In the genomic region with DNA sequence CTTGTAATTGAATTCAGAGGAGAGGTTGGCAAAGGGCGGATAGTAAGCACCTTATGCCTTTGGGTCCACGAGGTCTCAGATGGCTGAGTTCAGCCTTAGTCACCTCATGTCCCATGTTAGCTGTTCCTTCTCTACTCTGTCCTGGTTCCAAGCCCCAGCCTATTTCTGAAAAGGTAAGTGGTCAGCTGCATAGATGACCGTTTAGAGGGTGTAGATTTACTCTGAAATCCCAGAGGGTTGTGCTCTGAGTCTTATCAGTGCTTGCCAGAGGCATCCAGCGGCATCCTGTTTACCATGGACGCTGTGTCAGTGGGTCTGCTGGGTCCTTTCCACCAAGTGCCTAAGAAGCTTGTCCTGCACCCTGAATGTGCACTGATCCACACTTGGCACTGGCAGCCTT, we compare ENCODE assay signal across 1 cellular context.
A peak's percentile ranks its signal among the peaks of the same experiment; 100 is the strongest.
TF ChIP-seq lines count a peak whose summit lies in the region.

No MANE protein-coding gene starts in this region.

TF ChIP-seq in K562, 482 proteins besides CTCF, POLR2A, EP300 and RAD21 (continued from another document and continues in another):
- TF ChIP-seq, protein P1, sequence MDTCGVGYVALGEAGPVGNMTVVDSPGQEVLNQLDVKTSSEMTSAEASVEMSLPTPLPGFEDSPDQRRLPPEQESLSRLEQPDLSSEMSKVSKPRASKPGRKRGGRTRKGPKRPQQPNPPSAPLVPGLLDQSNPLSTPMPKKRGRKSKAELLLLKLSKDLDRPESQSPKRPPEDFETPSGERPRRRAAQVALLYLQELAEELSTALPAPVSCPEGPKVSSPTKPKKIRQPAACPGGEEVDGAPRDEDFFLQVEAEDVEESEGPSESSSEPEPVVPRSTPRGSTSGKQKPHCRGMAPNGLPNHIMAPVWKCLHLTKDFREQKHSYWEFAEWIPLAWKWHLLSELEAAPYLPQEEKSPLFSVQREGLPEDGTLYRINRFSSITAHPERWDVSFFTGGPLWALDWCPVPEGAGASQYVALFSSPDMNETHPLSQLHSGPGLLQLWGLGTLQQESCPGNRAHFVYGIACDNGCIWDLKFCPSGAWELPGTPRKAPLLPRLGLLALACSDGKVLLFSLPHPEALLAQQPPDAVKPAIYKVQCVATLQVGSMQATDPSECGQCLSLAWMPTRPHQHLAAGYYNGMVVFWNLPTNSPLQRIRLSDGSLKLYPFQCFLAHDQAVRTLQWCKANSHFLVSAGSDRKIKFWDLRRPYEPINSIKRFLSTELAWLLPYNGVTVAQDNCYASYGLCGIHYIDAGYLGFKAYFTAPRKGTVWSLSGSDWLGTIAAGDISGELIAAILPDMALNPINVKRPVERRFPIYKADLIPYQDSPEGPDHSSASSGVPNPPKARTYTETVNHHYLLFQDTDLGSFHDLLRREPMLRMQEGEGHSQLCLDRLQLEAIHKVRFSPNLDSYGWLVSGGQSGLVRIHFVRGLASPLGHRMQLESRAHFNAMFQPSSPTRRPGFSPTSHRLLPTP (IDR thresholded peaks at IDR 0.05; ENCODE audit: borderline replicate concordance, extremely low read depth, insufficient read length), result no peak
- TF ChIP-seq ELF4 (CRISPR knock-in tag; IDR thresholded peaks at IDR 0.05) (no peak), ZBTB7A (IDR thresholded peaks at IDR 0.05; ENCODE audit: borderline replicate concordance, control insufficient read depth, low read depth, low read length) (peak; percentile 51; the same call in 1 of the 2 replicates), ZNF263 (CRISPR knock-in tag; IDR thresholded peaks at IDR 0.05; ENCODE audit: borderline replicate concordance) (peak; percentile 39; the same call in 1 of the 2 replicates), RBBP5 (IDR thresholded peaks at IDR 0.05; ENCODE audit: borderline replicate concordance, insufficient read depth, low read length, poor library complexity, severe bottlenecking) (no peak), NFRKB (IDR thresholded peaks at IDR 0.05; ENCODE audit: low read depth) (no peak; the same call in 1 of the 2 replicates), RREB1 (CRISPR knock-in tag; IDR thresholded peaks at IDR 0.05) (no peak), RCOR1 (IDR thresholded peaks at IDR 0.05; ENCODE audit: borderline replicate concordance in 1 of 2, low read depth in 2 of 2, low read length in 2 of 2) (peak in 1 of 2 experiments; percentile 82; a peak in 3 of 4 replicates), SMAD1 (IDR thresholded peaks at IDR 0.05; ENCODE audit: low read depth, low read length, partially characterized antibody) (no peak), PPARD (CRISPR knock-in tag; IDR thresholded peaks at IDR 0.05) (no peak), CREM (IDR thresholded peaks at IDR 0.05; ENCODE audit: low read depth) (no peak), SRSF3 (IDR thresholded peaks at IDR 0.05; ENCODE audit: insufficient read depth, low read length) (no peak), TSHZ1 (CRISPR knock-in tag; IDR thresholded peaks at IDR 0.05) (no peak), RNF2 (IDR thresholded peaks at IDR 0.05) (peak; percentile 27; the same call in 1 of the 2 replicates), ZNF551 (CRISPR knock-in tag; IDR thresholded peaks at IDR 0.05) (no peak), RUNX1 (IDR thresholded peaks at IDR 0.05; ENCODE audit: low read depth) (no peak), HBP1 (CRISPR knock-in tag; IDR thresholded peaks at IDR 0.05) (no peak), KDM4B (IDR thresholded peaks at IDR 0.05; ENCODE audit: borderline replicate concordance in 2 of 2, low read depth in 1 of 2) (no peak), NR2C1 (IDR thresholded peaks at IDR 0.05) (peak; percentile 23; the same call in 1 of the 2 replicates), NR2C1 (tag; IDR thresholded peaks at IDR 0.05) (no peak), CBFB (CRISPR knock-in tag; IDR thresholded peaks at IDR 0.05) (no peak), USF1 (CRISPR knock-in tag; IDR thresholded peaks at IDR 0.05) (no peak), ZBTB2 (IDR thresholded peaks at IDR 0.05) (0 out of 2 replicates have a peak, but pooled peaks have one; percentile 57), ZNF766 (CRISPR knock-in tag; conservative IDR thresholded peaks at IDR 0.05) (no peak), MEF2D (tag; conservative IDR thresholded peaks at IDR 0.05; ENCODE audit: low read depth) (no peak), MED1 (CRISPR knock-in tag; IDR thresholded peaks at IDR 0.05; ENCODE audit: borderline replicate concordance) (no peak), HDAC8 (tag; IDR thresholded peaks at IDR 0.05) (no peak), NFIC (IDR thresholded peaks at IDR 0.05) (peak; percentile 58), MCM3 (IDR thresholded peaks at IDR 0.05) (no peak), BHLHE40 (IDR thresholded peaks at IDR 0.05; ENCODE audit: low read length) (peak; percentile 67), ILK (tag; IDR thresholded peaks at IDR 0.05; ENCODE audit: borderline replicate concordance, low read depth) (no peak), THRAP3 (IDR thresholded peaks at IDR 0.05; ENCODE audit: borderline replicate concordance) (no peak), KLF10 (CRISPR knock-in tag; IDR thresholded peaks at IDR 0.05) (no peak)
- TF ChIP-seq, protein P2, sequence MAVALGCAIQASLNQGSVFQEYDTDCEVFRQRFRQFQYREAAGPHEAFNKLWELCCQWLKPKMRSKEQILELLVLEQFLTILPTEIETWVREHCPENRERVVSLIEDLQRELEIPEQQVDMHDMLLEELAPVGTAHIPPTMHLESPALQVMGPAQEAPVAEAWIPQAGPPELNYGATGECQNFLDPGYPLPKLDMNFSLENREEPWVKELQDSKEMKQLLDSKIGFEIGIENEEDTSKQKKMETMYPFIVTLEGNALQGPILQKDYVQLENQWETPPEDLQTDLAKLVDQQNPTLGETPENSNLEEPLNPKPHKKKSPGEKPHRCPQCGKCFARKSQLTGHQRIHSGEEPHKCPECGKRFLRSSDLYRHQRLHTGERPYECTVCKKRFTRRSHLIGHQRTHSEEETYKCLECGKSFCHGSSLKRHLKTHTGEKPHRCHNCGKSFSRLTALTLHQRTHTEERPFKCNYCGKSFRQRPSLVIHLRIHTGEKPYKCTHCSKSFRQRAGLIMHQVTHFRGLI (CRISPR knock-in tag; IDR thresholded peaks at IDR 0.05), result no peak
- TF ChIP-seq, protein P3, sequence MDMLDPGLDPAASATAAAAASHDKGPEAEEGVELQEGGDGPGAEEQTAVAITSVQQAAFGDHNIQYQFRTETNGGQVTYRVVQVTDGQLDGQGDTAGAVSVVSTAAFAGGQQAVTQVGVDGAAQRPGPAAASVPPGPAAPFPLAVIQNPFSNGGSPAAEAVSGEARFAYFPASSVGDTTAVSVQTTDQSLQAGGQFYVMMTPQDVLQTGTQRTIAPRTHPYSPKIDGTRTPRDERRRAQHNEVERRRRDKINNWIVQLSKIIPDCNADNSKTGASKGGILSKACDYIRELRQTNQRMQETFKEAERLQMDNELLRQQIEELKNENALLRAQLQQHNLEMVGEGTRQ (CRISPR knock-in tag; IDR thresholded peaks at IDR 0.05), result no peak
- TF ChIP-seq, protein P4, sequence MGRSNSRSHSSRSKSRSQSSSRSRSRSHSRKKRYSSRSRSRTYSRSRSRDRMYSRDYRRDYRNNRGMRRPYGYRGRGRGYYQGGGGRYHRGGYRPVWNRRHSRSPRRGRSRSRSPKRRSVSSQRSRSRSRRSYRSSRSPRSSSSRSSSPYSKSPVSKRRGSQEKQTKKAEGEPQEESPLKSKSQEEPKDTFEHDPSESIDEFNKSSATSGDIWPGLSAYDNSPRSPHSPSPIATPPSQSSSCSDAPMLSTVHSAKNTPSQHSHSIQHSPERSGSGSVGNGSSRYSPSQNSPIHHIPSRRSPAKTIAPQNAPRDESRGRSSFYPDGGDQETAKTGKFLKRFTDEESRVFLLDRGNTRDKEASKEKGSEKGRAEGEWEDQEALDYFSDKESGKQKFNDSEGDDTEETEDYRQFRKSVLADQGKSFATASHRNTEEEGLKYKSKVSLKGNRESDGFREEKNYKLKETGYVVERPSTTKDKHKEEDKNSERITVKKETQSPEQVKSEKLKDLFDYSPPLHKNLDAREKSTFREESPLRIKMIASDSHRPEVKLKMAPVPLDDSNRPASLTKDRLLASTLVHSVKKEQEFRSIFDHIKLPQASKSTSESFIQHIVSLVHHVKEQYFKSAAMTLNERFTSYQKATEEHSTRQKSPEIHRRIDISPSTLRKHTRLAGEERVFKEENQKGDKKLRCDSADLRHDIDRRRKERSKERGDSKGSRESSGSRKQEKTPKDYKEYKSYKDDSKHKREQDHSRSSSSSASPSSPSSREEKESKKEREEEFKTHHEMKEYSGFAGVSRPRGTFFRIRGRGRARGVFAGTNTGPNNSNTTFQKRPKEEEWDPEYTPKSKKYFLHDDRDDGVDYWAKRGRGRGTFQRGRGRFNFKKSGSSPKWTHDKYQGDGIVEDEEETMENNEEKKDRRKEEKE (IDR thresholded peaks at IDR 0.05; ENCODE audit: borderline replicate concordance in 1 of 2, control insufficient read depth in 1 of 2, low read depth in 2 of 2, low read length in 1 of 2), result no peak
